In genomic region chr6:13597073-13597472, GRCh38 we compare ENCODE assay signal across 1 cellular context.
TF ChIP-seq lines count a peak whose summit lies in the region.

No MANE protein-coding gene starts in this region.

TF ChIP-seq in HEK293, 187 proteins besides CTCF, POLR2A, EP300 and RAD21:
- TF ChIP-seq SCRT2 (tag by site-specific recombination; IDR thresholded peaks at IDR 0.05): peak; percentile 82
- no peak for TF ChIP-seq ZNF596 (tag by site-specific recombination; IDR thresholded peaks at IDR 0.05)
- TF ChIP-seq SCRT1 (tag by site-specific recombination; IDR thresholded peaks at IDR 0.05; ENCODE audit: borderline replicate concordance): peak; percentile 57; the same call in 1 of the 2 replicates
TF ChIP-seq in HEK293: peak in this region for 2.
